24 cellular contexts compared by ENCODE assay signal in the genomic region with DNA sequence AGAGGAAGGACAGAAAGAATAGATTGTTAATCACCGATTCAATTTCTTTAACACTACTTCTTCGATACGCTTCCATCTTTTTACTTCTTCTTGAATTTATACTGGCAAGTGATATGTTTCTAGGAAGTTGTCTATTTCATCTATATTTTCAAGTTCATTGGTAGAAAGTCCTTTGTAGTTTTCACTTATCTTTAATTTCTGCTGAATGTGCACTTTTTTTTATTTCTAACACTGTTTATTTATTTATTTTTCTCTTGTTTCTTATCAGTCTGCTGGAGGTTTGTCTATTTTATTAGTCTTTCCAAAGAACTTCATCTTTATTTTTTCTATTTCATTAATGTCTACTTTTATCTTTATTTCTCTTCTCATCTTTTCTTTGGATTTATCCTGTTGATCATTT.
"Had no signal": no experiment of that assay in that cellular context is flagged by ENCODE, and none has a peak within 500 bp of the region (broad histone marks: within the 10 kb centered on the region; RNA-seq: fewer than 3 reads in every experiment).

No MANE protein-coding gene starts in this region.

- DNase-seq: dermis blood vessel endothelial cell; dorsolateral prefrontal cortex; effector CD4-positive, alpha-beta T cell; effector memory CD4-positive, alpha-beta T cell; foreskin keratinocyte; heart left ventricle; hypothalamus; immature natural killer cell; islet precursor cell; kidney; kidney glomerular epithelial cell; left colon; left ventricle myocardium inferior; lower lobe of right lung; mesenchymal stem cell; mucosa of descending colon; naive B cell had no signal

- H2AFZ ChIP-seq: hepatocyte had no signal

- H3K9me3 ChIP-seq: esophagus muscularis mucosa, gastroesophageal sphincter, left ventricle myocardium inferior, lower lobe of right lung, mucosa of descending colon had no signal

- FAIRE-seq: colon, endothelial cell of umbilical vein, kidney had no signal

- H3K36me3 ChIP-seq: esophagus muscularis mucosa, gastroesophageal sphincter, heart left ventricle, left ventricle myocardium inferior, lower lobe of right lung had no signal

- H3K79me2 ChIP-seq: hepatocyte had no signal

- H3K4me1 ChIP-seq: esophagus muscularis mucosa, foreskin keratinocyte, gastroesophageal sphincter, heart left ventricle, left ventricle myocardium inferior, lower lobe of right lung had no signal

- ATAC-seq: foreskin keratinocyte, gastroesophageal sphincter, heart left ventricle, left colon, left lobe of liver, lower lobe of right lung, mucosa of descending colon had no signal

- H3K4me2 ChIP-seq: hepatocyte had no signal

- H3K4me3 ChIP-seq: coronary artery, dorsolateral prefrontal cortex, esophagus muscularis mucosa, gastroesophageal sphincter, heart left ventricle, hepatocyte, left ventricle myocardium inferior, lower lobe of right lung, mucosa of descending colon had no signal

- H3K27me3 ChIP-seq: dorsolateral prefrontal cortex, esophagus muscularis mucosa, gastroesophageal sphincter, heart left ventricle, hepatocyte had no signal

- H3K27ac ChIP-seq: coronary artery, dorsolateral prefrontal cortex, esophagus muscularis mucosa, foreskin keratinocyte, gastroesophageal sphincter, heart left ventricle, hepatocyte, left ventricle myocardium inferior, lower lobe of right lung had no signal
